ENCODE assay signal across 32 cellular contexts in genomic region chr10:29438271-29438670, GRCh38.
DNase-seq lines count a peak whose midpoint lies in the region; ATAC-seq and TF ChIP-seq lines count a peak whose summit lies in the region.
"Had no signal": no experiment of that assay in that cellular context is flagged by ENCODE, and none has a peak within 500 bp of the region (broad histone marks: within the 10 kb centered on the region; RNA-seq: fewer than 3 reads in every experiment).

No MANE protein-coding gene starts in this region.

- H3K36me3 ChIP-seq in breast epithelium (no peaks in the 10 kb centered on the region), iPS-20b (ENCODE audit: insufficient read depth, low read depth, low read length) (no peaks in the 10 kb centered on the region), heart left ventricle (no peaks in the 10 kb centered on the region)
- H3K36me3 ChIP-seq: sigmoid colon, SJCRH30, suprapubic skin, upper lobe of right lung had no signal

- no peak overlapping the region for H3K27ac ChIP-seq in breast epithelium
- peak overlapping the region; percentile 28 for H3K27ac ChIP-seq in RWPE1
- H3K27ac ChIP-seq in iPS-20b (ENCODE audit: low read length) = no peak overlapping the region
- no peak overlapping the region for H3K27ac ChIP-seq in heart left ventricle
- H3K27ac ChIP-seq: 22Rv1, PC-9, psoas muscle, sigmoid colon, SJCRH30, suprapubic skin, upper lobe of right lung had no signal

- no peak for ATAC-seq in HG03571 (IDR thresholded peaks at IDR 0.05; ENCODE audit: unreplicated experiment)
- ATAC-seq in heart left ventricle = no peak
- ATAC-seq: GM23338; psoas muscle; stimulated activated naive B cell treated with anti-CD40 and anti-IgM and Interleukin-4, amounts not matched to agents 10 μg/mL and 1 μg/mL and 100 μg/mL, for 72 hours; T-cell; upper lobe of right lung had no signal

- no peak for TF ChIP-seq CTCF in MCF 10A (IDR thresholded peaks at IDR 0.05; ENCODE audit: unreplicated experiment)
- TF ChIP-seq CTCF in breast epithelium (IDR thresholded peaks at IDR 0.05) = no peak
- no peak for TF ChIP-seq CTCF in RWPE1 (conservative IDR thresholded peaks at IDR 0.05; ENCODE audit: low read depth)
- no peak for TF ChIP-seq CTCF in GM20000 (IDR thresholded peaks at IDR 0.05; ENCODE audit: extremely low read depth, missing control alignments)
- TF ChIP-seq CTCF in heart left ventricle (IDR thresholded peaks at IDR 0.05) = no peak

- no peak overlapping the region for H3K4me3 ChIP-seq in breast epithelium
- peak overlapping the region; percentile 43 for H3K4me3 ChIP-seq in iPS-20b (ENCODE audit: low read length)
- H3K4me3 ChIP-seq in heart left ventricle = no peak overlapping the region
- H3K4me3 ChIP-seq: GM23338, PC-9, psoas muscle, sigmoid colon, SJCRH30, suprapubic skin, upper lobe of right lung had no signal

- peaks cover 11% of the 10 kb centered on the region for H3K4me1 Mint-ChIP-seq in MCF 10A (ENCODE audit: insufficient read depth, unreplicated experiment)
- H3K4me1 Mint-ChIP-seq: activated naive CD4-positive, alpha-beta T cell treated with anti-CD3 and anti-CD28 coated beads, Interleukin-2, amount 10 ng/mL, durations not matched to agents 7 days and 5 days; naive B cell; stimulated activated naive B cell treated with anti-CD40 and anti-IgM and Interleukin-4, amounts not matched to agents 10 μg/mL and 1 μg/mL and 100 μg/mL, for 72 hours had no signal

- no peak overlapping the region for H3K4me3 Mint-ChIP-seq in MCF 10A (ENCODE audit: unreplicated experiment)
- H3K4me3 Mint-ChIP-seq: activated naive CD4-positive, alpha-beta T cell treated with anti-CD3 and anti-CD28 coated beads, Interleukin-2, amount 10 ng/mL, durations not matched to agents 7 days and 5 days; activated T-helper 1 cell treated with anti-CD3 and anti-CD28 coated beads, Interleukin-12 subunit alpha, Interleukin-12 subunit beta, Interleukin-2, Interleukin-4 antibody, amounts not matched to agents 30 ng/mL and 10 ng/mL and 1 ng/mL, durations not matched to agents 14 hours and 24 hours and 36 hours; CD14-positive monocyte; GM23338; naive B cell; stimulated activated naive B cell treated with anti-CD40 and anti-IgM and Interleukin-4, amounts not matched to agents 10 μg/mL and 1 μg/mL and 100 μg/mL, for 72 hours; T-cell had no signal

- no TSS peak for BruUV-seq in MCF 10A (replicated peaks; lab: Mats Ljungman, UMichigan)

- DNase-seq in MCF 10A (ENCODE audit: unreplicated experiment) (no peak), breast epithelium (ENCODE audit: low spot score in 2 of 2) (no peak), RWPE1 (ENCODE audit: low spot score) (no peak), HuH-7.5 (ENCODE audit: low spot score) (no peak), GM20000 (ENCODE audit: low spot score) (no peak), heart left ventricle (no peak)
- DNase-seq: activated CD4-positive, alpha-beta T cell treated with anti-CD3 and anti-CD28 coated beads, Interleukin-2, amount 50 U/mL, for 48 hours; activated CD8-positive, alpha-beta memory T cell treated with anti-CD3 and anti-CD28 coated beads, Interleukin-2, amount 50 U/mL, for 4 hours; activated naive CD4-positive, alpha-beta T cell treated with anti-CD3 and anti-CD28 coated beads, Interleukin-2, amount 10 ng/mL, durations not matched to agents 7 days and 5 days; Calu3; glutamatergic neuron; Kasumi-1; kidney glomerular epithelial cell; mesenchymal stem cell; naive B cell; NCI-H1694 treated with DMSO at 0.1 percent for 48 hours; NCI-H510A; nucleus accumbens; PC-9; psoas muscle; sigmoid colon; SJCRH30; stimulated activated naive B cell treated with anti-CD40 and anti-IgM and Interleukin-4, amounts not matched to agents 10 μg/mL and 1 μg/mL and 100 μg/mL, for 72 hours; T-cell; upper lobe of right lung had no signal

- POLR2A ChIA-PET in MCF 10A (lab: Yijun Ruan, JAX) = no interaction called here
- POLR2A ChIA-PET in RWPE1 (lab: Yijun Ruan, JAX; ENCODE audit: low non-redundant PET) = no interaction called here

- no peaks in the 10 kb centered on the region for H3K27me3 Mint-ChIP-seq in MCF 10A (ENCODE audit: insufficient read depth, unreplicated experiment)
- H3K27me3 Mint-ChIP-seq: activated naive CD4-positive, alpha-beta T cell treated with anti-CD3 and anti-CD28 coated beads, Interleukin-2, amount 10 ng/mL, durations not matched to agents 7 days and 5 days; T-cell had no signal

- intact Hi-C loops in MCF 10A (cut with micrococcal nuclease) (no loop called here), breast epithelium (cut with DNase I; ENCODE audit: low total_unique reads) (no loop called here), heart left ventricle (cut with DNase I) (no loop called here)

- peak overlapping the region; percentile 36 for H3K27ac Mint-ChIP-seq in MCF 10A (ENCODE audit: low read depth, unreplicated experiment)
- H3K27ac Mint-ChIP-seq: activated naive CD4-positive, alpha-beta T cell treated with anti-CD3 and anti-CD28 coated beads, Interleukin-2, amount 10 ng/mL, durations not matched to agents 7 days and 5 days; activated T-helper 1 cell treated with anti-CD3 and anti-CD28 coated beads, Interleukin-12 subunit alpha, Interleukin-12 subunit beta, Interleukin-2, Interleukin-4 antibody, amounts not matched to agents 30 ng/mL and 10 ng/mL and 1 ng/mL, durations not matched to agents 14 hours and 24 hours and 36 hours; CD14-positive monocyte; GM23338; naive B cell; stimulated activated naive B cell treated with anti-CD40 and anti-IgM and Interleukin-4, amounts not matched to agents 10 μg/mL and 1 μg/mL and 100 μg/mL, for 72 hours; T-cell had no signal

- H3K4me1 ChIP-seq in breast epithelium (no peaks in the 10 kb centered on the region), iPS-20b (ENCODE audit: insufficient read depth, low read length) (peaks cover 10% of the 10 kb centered on the region; the same call in 1 of the 2 replicates), heart left ventricle (peaks cover 0 to 10% (median 0%) of the 10 kb centered on the region in 12 donors)
- H3K4me1 ChIP-seq: SJCRH30, suprapubic skin, upper lobe of right lung had no signal

- H3K9me3 ChIP-seq in breast epithelium (peaks cover 15 to 36% of the 10 kb centered on the region in 2 donors), iPS-20b (ENCODE audit: insufficient read depth, low read depth, low read length) (no peaks in the 10 kb centered on the region; the same call in 1 of the 2 replicates), heart left ventricle (peaks cover 0 to 38% (median 15%) of the 10 kb centered on the region in 12 donors)
- H3K9me3 ChIP-seq: psoas muscle had no signal

- no peaks in the 10 kb centered on the region for H3K36me3 Mint-ChIP-seq in MCF 10A (ENCODE audit: insufficient read depth, unreplicated experiment)

- TF ChIP-seq POLR2A in breast epithelium (IDR thresholded peaks at IDR 0.05) (no peak), heart left ventricle (IDR thresholded peaks at IDR 0.05) (no peak)

- 89 to 91% (median 90%) methylated on average over 9 of the region's 9 CpGs for WGBS in heart left ventricle, 4 donors

- H3K27me3 ChIP-seq in breast epithelium = no peaks in the 10 kb centered on the region
- H3K27me3 ChIP-seq in iPS-20b (ENCODE audit: insufficient read depth, low read length) = no peaks in the 10 kb centered on the region
- H3K27me3 ChIP-seq in heart left ventricle = no peaks in the 10 kb centered on the region
- H3K27me3 ChIP-seq: sigmoid colon, SJCRH30, suprapubic skin, upper lobe of right lung had no signal

- CTCF ChIA-PET in MCF 10A (lab: Yijun Ruan, JAX) = no interaction called here
- CTCF ChIA-PET in RWPE1 (lab: Yijun Ruan, JAX) = interaction anchor here (0.6 kb wide), 1 partner anchor 11 kb away, joined by 3 read pairs; no protein-coding TSS in a partner anchor

- peak overlapping the region; percentile 46; the same call in 1 of the 2 replicates for H3K9ac ChIP-seq in iPS-20b (ENCODE audit: low read depth, low read length)

- H3K9me3 Mint-ChIP-seq in MCF 10A (ENCODE audit: unreplicated experiment) = peaks cover 19% of the 10 kb centered on the region
